ENCODE assay signal across 8 cellular contexts in the genomic region with DNA sequence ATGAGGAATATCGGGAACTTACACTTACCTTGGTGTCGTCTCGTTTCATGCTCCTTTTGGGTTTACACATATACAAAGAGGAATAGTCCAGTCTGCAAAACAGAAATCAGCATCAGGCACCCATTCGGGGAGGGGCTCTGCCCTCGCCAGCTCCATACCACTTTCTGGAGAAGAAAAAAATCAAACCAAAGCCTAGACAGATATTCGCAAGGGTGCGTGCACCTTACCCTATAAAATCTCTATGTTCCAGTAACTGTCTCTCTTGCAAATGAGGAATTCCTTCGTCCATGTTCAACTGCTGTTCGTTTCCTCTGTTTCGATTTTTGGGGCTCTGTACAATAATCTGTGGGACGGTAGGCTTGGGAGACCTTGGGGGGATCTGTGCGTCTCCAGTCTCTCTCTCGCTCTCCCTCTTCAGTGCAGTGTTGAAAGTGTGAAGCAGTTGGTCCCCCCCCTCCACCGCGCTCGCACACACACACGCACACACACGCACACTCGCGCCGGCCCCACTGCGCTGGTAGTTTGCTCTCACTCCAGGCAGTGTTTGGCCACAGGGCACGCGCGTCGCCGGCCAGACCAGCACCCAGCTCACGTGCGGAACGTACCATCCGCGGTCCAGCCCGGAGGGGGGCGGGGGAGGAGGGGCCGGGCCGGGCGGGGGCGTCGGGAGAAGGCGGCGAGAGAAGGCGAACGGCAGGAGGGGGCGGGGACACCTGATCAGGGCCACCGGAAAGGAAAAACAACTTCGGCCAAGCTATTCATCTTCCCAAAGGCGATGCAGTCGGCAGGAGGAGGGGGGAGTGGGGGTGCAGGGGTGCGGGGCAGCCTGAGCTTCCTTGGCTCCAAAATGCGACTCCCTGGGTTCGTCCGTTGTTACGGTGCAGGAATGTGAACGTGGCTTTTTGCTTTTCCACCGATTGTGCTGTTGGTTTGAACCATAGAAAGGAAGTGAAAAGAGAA. TPM values are rescaled to one million over a fixed set of nuclear protein-coding genes. Genes with fewer than 3 reads are reported as not detected.
A peak's percentile ranks its signal among the peaks of the same experiment; 100 is the strongest.
DNase-seq lines count a peak whose midpoint lies in the region; ATAC-seq, FAIRE-seq and TF ChIP-seq lines count a peak whose summit lies in the region.

A gene (minus strand): TSS at position 547 of the 960 bp plus-strand sequence. CDS start 258 bp downstream, at position 289.

- TF ChIP-seq CTCF in right atrium auricular region (IDR thresholded peaks at IDR 0.05) (no peak), pancreas (IDR thresholded peaks at IDR 0.05) (no peak)

- H3K4me1 ChIP-seq in right atrium auricular region (peaks cover 0 to 44% of the 10 kb centered on the region in 2 donors), pancreas (peaks cover 0 to 16% (median 12%) of the 10 kb centered on the region in 3 donors)

- no peaks in the 10 kb centered on the region for H3K27me3 ChIP-seq in right atrium auricular region
- no peaks in the 10 kb centered on the region for H3K27me3 ChIP-seq in pancreas

- WGBS in pancreas, 2 donors, result 1% methylated on average over 51 to 54 of the region's 55 CpGs

- DNase-seq in NCI-H2171 treated with DMSO at 0.1 percent for 48 hours (lab: John Stamatoyannopoulos, UW) (peak; percentile 44), NCI-H2171 (lab: John Stamatoyannopoulos, UW) (no peak), NCI-H1105 treated with DMSO at 0.1 percent for 48 hours (lab: John Stamatoyannopoulos, UW) (peak; percentile 38), right atrium auricular region (ENCODE audit: low spot score) (peak; percentile 81), pancreas (peak; percentile 81 to 90 (median 86)), NOMO-1 treated with dmso at 0.1 percent for 144 hours (lab: John Stamatoyannopoulos, UW; ENCODE audit: unreplicated experiment) (no peak)

- no peaks in the 10 kb centered on the region for H3K36me3 ChIP-seq in right atrium auricular region
- no peaks in the 10 kb centered on the region for H3K36me3 ChIP-seq in pancreas

- H3K9me3 ChIP-seq in right atrium auricular region (no peaks in the 10 kb centered on the region), pancreas (no peaks in the 10 kb centered on the region)

- FAIRE-seq in pancreas (lab: Jason Lieb, UNC), result no peak

- ATAC-seq in pancreas (peak; percentile 50 to 64 (median 54)), HG03460 (IDR thresholded peaks at IDR 0.05; ENCODE audit: unreplicated experiment) (no peak)

- intact Hi-C loops in pancreas (cut with DNase I), result loop anchor here in 2 of 3 donors (10.0 kb wide), 2 partner anchors 70 to 280 kb away; a partner anchor contains a TSS

- H3K4me3 ChIP-seq in right atrium auricular region (peak within 1 kb of the TSS; percentile 60 to 67), pancreas (peak within 1 kb of the TSS; percentile 46 to 71 (median 55))

- peak within 1 kb of the TSS; percentile 98 for H3K27ac ChIP-seq in angular gyrus (ENCODE audit: low read depth, low read length)
- peak within 1 kb of the TSS; percentile 97 for H3K27ac ChIP-seq in right atrium auricular region
- H3K27ac ChIP-seq in pancreas, result peak within 1 kb of the TSS; percentile 91 to 99 (median 94)

RNA-seq across cellular contexts. Expression of the gene that starts here (rescaled TPM):
- total RNA-seq in right atrium auricular region (10 to 100 TPM; 13.4 to 15.0 TPM), pancreas (10 to 100 TPM in 4 of 6 donors, 1 to 10 TPM in 2; 6.8 to 29.4 (median 10.9) TPM)
- polyA plus RNA-seq in pancreas, result 10 to 100 TPM in 1 of 2 donors, 1 to 10 TPM in 1; 3.8 to 12.1 TPM

Comparison
In these comparisons a context has a peak if more than half of its experiments do, and no peak if none do; other contexts are left out.
1. DNase-seq: peak in NCI-H2171 treated with DMSO at 0.1 percent for 48 hours (single experiment), NCI-H1105 treated with DMSO at 0.1 percent for 48 hours (single experiment), right atrium auricular region (single experiment) and pancreas (6 of 6); none in NCI-H2171 (single experiment) and NOMO-1 treated with dmso at 0.1 percent for 144 hours (single experiment).
2. Peak in every context shown above with its lines, with median percentiles within 50 percentile points of each other: H3K27ac ChIP-seq.